Comparison of ENCODE assay signal across 14 cellular contexts in genomic region chr4:176357359-176358082, GRCh38. TPM values are rescaled to one million over a fixed set of nuclear protein-coding genes. Genes with fewer than 3 reads are reported as not detected.
A peak's percentile ranks its signal among the peaks of the same experiment; 100 is the strongest.
DNase-seq lines count a peak whose midpoint lies in the region; ATAC-seq and TF ChIP-seq lines count a peak whose summit lies in the region.
"Had no signal": no experiment of that assay in that cellular context is flagged by ENCODE, and none has a peak within 500 bp of the region (broad histone marks: within the 10 kb centered on the region; RNA-seq: fewer than 3 reads in every experiment).

No MANE protein-coding gene starts in this region.

- H3K9me3 ChIP-seq in gastroesophageal sphincter, result no peaks in the 10 kb centered on the region
- H3K9me3 ChIP-seq: breast epithelium had no signal

- TF ChIP-seq POLR2A in gastroesophageal sphincter (IDR thresholded peaks at IDR 0.05), result no peak

- no peaks in the 10 kb centered on the region for H3K4me1 ChIP-seq in gastroesophageal sphincter
- H3K4me1 ChIP-seq: breast epithelium had no signal

- H3K4me3 ChIP-seq in gastroesophageal sphincter, result no peak overlapping the region
- H3K4me3 ChIP-seq: breast epithelium, smooth muscle cell had no signal

- no peak for TF ChIP-seq CTCF in gastroesophageal sphincter (IDR thresholded peaks at IDR 0.05)

- TF ChIP-seq EP300 in gastroesophageal sphincter (IDR thresholded peaks at IDR 0.05), result no peak

- ATAC-seq in GM18861 (IDR thresholded peaks at IDR 0.05; ENCODE audit: unreplicated experiment) (peak; percentile 97), GM21529 (IDR thresholded peaks at IDR 0.05; ENCODE audit: unreplicated experiment) (peak; percentile 99), HG03097 (IDR thresholded peaks at IDR 0.05; ENCODE audit: low FRiP score, unreplicated experiment) (peak; percentile 96), gastroesophageal sphincter (no peak)
- ATAC-seq: HCT116 had no signal

- DNase-seq in fibroblast of gingiva (ENCODE audit: low read depth) (peak; percentile 28), NCI-H510A treated with DMSO at 0.1 percent for 48 hours (lab: John Stamatoyannopoulos, UW) (no peak), COR-L47 (lab: John Stamatoyannopoulos, UW) (no peak), SIG-M5 (lab: John Stamatoyannopoulos, UW) (no peak)
- DNase-seq: activated T-cell treated with anti-CD3 and anti-CD28 coated beads for 4 hours; NCI-H2107; stimulated activated naive B cell treated with anti-CD40 and anti-IgM and Interleukin-4, amounts not matched to agents 10 μg/mL and 1 μg/mL and 100 μg/mL, for 72 hours had no signal

- no peak overlapping the region for H3K27ac ChIP-seq in gastroesophageal sphincter
- H3K27ac ChIP-seq: breast epithelium had no signal

- WGBS in gastroesophageal sphincter (ENCODE audit: low coverage in 1 of 2), 2 donors, result 64 to 68% methylated on average over 4 of the region's 4 CpGs

- H3K27me3 ChIP-seq in gastroesophageal sphincter, result no peaks in the 10 kb centered on the region
- H3K27me3 ChIP-seq: breast epithelium had no signal

- H3K36me3 ChIP-seq in gastroesophageal sphincter, result no peaks in the 10 kb centered on the region
- H3K36me3 ChIP-seq: breast epithelium had no signal

RNA-seq across cellular contexts. Expression of gene SPCS3, which starts 37.8 kb away (rescaled TPM):
- 10 to 100 TPM; 32.6 to 73.1 (median 57.5) TPM for total RNA-seq in gastroesophageal sphincter
